ENCODE assay signal across 15 cellular contexts in the genomic region with DNA sequence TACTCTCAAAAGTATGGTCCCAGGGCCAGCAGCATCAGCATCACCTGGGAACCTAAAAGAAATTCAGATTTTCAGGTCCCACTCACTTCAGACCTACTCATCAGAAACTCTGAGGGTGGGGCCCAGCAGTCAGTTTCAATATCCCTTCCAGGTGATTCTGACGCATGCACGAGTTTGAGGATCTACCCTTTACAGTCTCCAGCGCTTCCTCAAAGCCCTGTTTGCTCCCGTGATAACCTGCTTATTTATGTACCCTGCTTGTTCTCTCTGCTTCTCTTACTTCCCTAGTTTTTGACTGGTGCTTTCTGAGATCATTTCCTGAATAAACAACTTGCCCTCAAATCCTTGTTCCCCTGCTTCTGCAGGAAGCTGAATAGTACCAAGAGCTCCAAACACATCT.
A peak's percentile ranks its signal among the peaks of the same experiment; 100 is the strongest.
DNase-seq lines count a peak whose midpoint lies in the region; ATAC-seq and TF ChIP-seq lines count a peak whose summit lies in the region.
"Had no signal": no experiment of that assay in that cellular context is flagged by ENCODE, and none has a peak within 500 bp of the region (broad histone marks: within the 10 kb centered on the region; RNA-seq: fewer than 3 reads in every experiment).

No MANE protein-coding gene starts in this region.

- TF ChIP-seq CTCF in lower lobe of right lung (IDR thresholded peaks at IDR 0.05) (no peak), transverse colon (IDR thresholded peaks at IDR 0.05) (no peak), WERI-Rb-1 (IDR thresholded peaks at IDR 0.05; ENCODE audit: low read depth, low read length) (no peak)

- H2AK5ac ChIP-seq in mesenchymal stem cell (ENCODE audit: low read length, severe bottlenecking): no peak overlapping the region

- TF ChIP-seq POLR2A in transverse colon (IDR thresholded peaks at IDR 0.05): no peak

- H3K27me3 ChIP-seq in lower lobe of right lung (ENCODE audit: low read depth) (no peaks in the 10 kb centered on the region), transverse colon (no peaks in the 10 kb centered on the region), mesenchymal stem cell (ENCODE audit: control insufficient read depth in 1 of 2, insufficient read depth in 1 of 2, low read length in 2 of 2) (peaks cover 0 to 23% of the 10 kb centered on the region in 2 experiments), WERI-Rb-1 (ENCODE audit: insufficient read depth, low read depth, severe bottlenecking) (peaks cover 3% of the 10 kb centered on the region)
- H3K27me3 ChIP-seq: suprapubic skin had no signal

- H4K91ac ChIP-seq in mesenchymal stem cell (ENCODE audit: low read length): no peak overlapping the region

- H2BK120ac ChIP-seq in mesenchymal stem cell (ENCODE audit: low read depth, low read length): no peak overlapping the region

- H3K9me3 ChIP-seq in lower lobe of right lung: no peaks in the 10 kb centered on the region
- no peaks in the 10 kb centered on the region for H3K9me3 ChIP-seq in transverse colon
- H3K9me3 ChIP-seq in mesenchymal stem cell (ENCODE audit: control insufficient read depth, low read length): no peaks in the 10 kb centered on the region
- H3K9me3 ChIP-seq in WERI-Rb-1 (ENCODE audit: severe bottlenecking): no peaks in the 10 kb centered on the region
- H3K9me3 ChIP-seq: suprapubic skin had no signal

- no peak overlapping the region for H3K27ac Mint-ChIP-seq in central memory CD8-positive, alpha-beta T cell (ENCODE audit: low read depth)
- no peak overlapping the region for H3K27ac Mint-ChIP-seq in activated naive CD8-positive, alpha-beta T cell treated with anti-CD3 and anti-CD28 coated beads for 36 hours
- H3K27ac Mint-ChIP-seq: CD4-positive, alpha-beta T cell had no signal

- H3K4me2 ChIP-seq in mesenchymal stem cell (ENCODE audit: low read length, poor library complexity, severe bottlenecking): no peak overlapping the region

- H3K27ac ChIP-seq in lower lobe of right lung: peak overlapping the region; percentile 60
- H3K27ac ChIP-seq in transverse colon: peak overlapping the region; percentile 1 to 56 (median 37)
- H3K27ac ChIP-seq in mesenchymal stem cell (ENCODE audit: low read length, poor library complexity, severe bottlenecking): no peak overlapping the region
- H3K27ac ChIP-seq in WERI-Rb-1: no peak overlapping the region
- H3K27ac ChIP-seq: suprapubic skin had no signal

- H3K4me1 ChIP-seq in lower lobe of right lung (peaks cover 11% of the 10 kb centered on the region), transverse colon (peaks cover 0 to 35% (median 11%) of the 10 kb centered on the region in 4 donors), mesenchymal stem cell (ENCODE audit: control insufficient read depth, insufficient read depth, low read depth, low read length) (no peaks in the 10 kb centered on the region)

- no peaks in the 10 kb centered on the region for H3K36me3 ChIP-seq in lower lobe of right lung
- H3K36me3 ChIP-seq in transverse colon: no peaks in the 10 kb centered on the region
- H3K36me3 ChIP-seq in mesenchymal stem cell (ENCODE audit: control insufficient read depth in 1 of 2, insufficient read depth in 2 of 2, low read depth in 1 of 2, low read length in 2 of 2): peaks cover 0 to 13% of the 10 kb centered on the region in 2 experiments
- no peaks in the 10 kb centered on the region for H3K36me3 ChIP-seq in WERI-Rb-1
- H3K36me3 ChIP-seq: suprapubic skin had no signal

- H3K4me1 Mint-ChIP-seq in central memory CD8-positive, alpha-beta T cell: no peaks in the 10 kb centered on the region
- peaks cover 3% of the 10 kb centered on the region for H3K4me1 Mint-ChIP-seq in activated naive CD8-positive, alpha-beta T cell treated with anti-CD3 and anti-CD28 coated beads for 36 hours

- H4K8ac ChIP-seq in mesenchymal stem cell (ENCODE audit: low read length): no peak overlapping the region

- no peak overlapping the region for H3K23ac ChIP-seq in mesenchymal stem cell (ENCODE audit: low read length in 2 of 2)

- no peak overlapping the region for H2BK12ac ChIP-seq in mesenchymal stem cell (ENCODE audit: low read length in 2 of 2)

- H3K14ac ChIP-seq in mesenchymal stem cell (ENCODE audit: low read length in 2 of 2): no peak overlapping the region

- H2AFZ ChIP-seq in mesenchymal stem cell (ENCODE audit: low read depth, low read length): no peak overlapping the region

- no peak overlapping the region for H3K4ac ChIP-seq in mesenchymal stem cell (ENCODE audit: low read depth in 1 of 2, low read length in 2 of 2)

- no peak for TF ChIP-seq EP300 in transverse colon (IDR thresholded peaks at IDR 0.05; ENCODE audit: low read depth)

- no peak for DNase-seq in left cardiac atrium
- no peak for DNase-seq in cardiac septum (ENCODE audit: low spot score)
- DNase-seq in central memory CD8-positive, alpha-beta T cell (ENCODE audit: low spot score in 2 of 2): no peak
- no peak for DNase-seq in lower lobe of right lung
- peak; percentile 40 for DNase-seq in transverse colon
- no peak for DNase-seq in mesenchymal stem cell
- DNase-seq in activated naive CD8-positive, alpha-beta T cell treated with anti-CD3 and anti-CD28 coated beads for 36 hours: no peak
- DNase-seq in WERI-Rb-1: no peak
- DNase-seq: activated CD4-positive, alpha-beta T cell treated with anti-CD3 and anti-CD28 coated beads, Interleukin-2, amount 50 U/mL, for 48 hours; activated T-cell treated with anti-CD3 and anti-CD28 coated beads for 4 hours; CD4-positive, alpha-beta T cell; DMS79 treated with DMSO at 0.1 percent for 48 hours; NCI-H187 treated with DMSO at 0.1 percent for 48 hours; stimulated activated CD4-positive, alpha-beta T cell treated with anti-CD3 and anti-CD28 coated beads, Interleukin-12 subunit alpha, Interleukin-12 subunit beta, amount 100 ng/mL, for 4 hours had no signal

- WGBS in transverse colon (ENCODE audit: low coverage in 1 of 2), 2 donors: 0 to 29% methylated on average over 1 to 4 of the region's 4 CpGs
- WGBS in mesenchymal stem cell: 76% methylated on average over 4 of the region's 4 CpGs

- intact Hi-C loops in left cardiac atrium (cut with DNase I): no loop called here
- intact Hi-C loops in cardiac septum (cut with DNase I): no loop called here
- intact Hi-C loops in lower lobe of right lung (cut with DNase I): no loop called here
- intact Hi-C loops in transverse colon (cut with DNase I; ENCODE audit: low total_unique reads): no loop called here

- H3K9me3 Mint-ChIP-seq in central memory CD8-positive, alpha-beta T cell: no peaks in the 10 kb centered on the region
- H3K9me3 Mint-ChIP-seq in activated naive CD8-positive, alpha-beta T cell treated with anti-CD3 and anti-CD28 coated beads for 36 hours: no peaks in the 10 kb centered on the region
- H3K9me3 Mint-ChIP-seq: CD4-positive, alpha-beta T cell had no signal

- ATAC-seq in left cardiac atrium: peak; percentile 14 to 26
- ATAC-seq in central memory CD8-positive, alpha-beta T cell (replicated peaks; ENCODE audit: extremely low read depth, poor library complexity, severe bottlenecking): peak; percentile 10
- ATAC-seq in lower lobe of right lung: peak in 1 of 2 donors; percentile 46

- H2BK5ac ChIP-seq in mesenchymal stem cell (ENCODE audit: low read depth, low read length, poor library complexity, severe bottlenecking): no peak overlapping the region

- peaks cover 30% of the 10 kb centered on the region for H3K27me3 Mint-ChIP-seq in central memory CD8-positive, alpha-beta T cell
- H3K27me3 Mint-ChIP-seq in activated naive CD8-positive, alpha-beta T cell treated with anti-CD3 and anti-CD28 coated beads for 36 hours: peaks cover 9% of the 10 kb centered on the region
- H3K27me3 Mint-ChIP-seq: CD4-positive, alpha-beta T cell had no signal

- no peaks in the 10 kb centered on the region for H3K79me1 ChIP-seq in mesenchymal stem cell (replicated peaks; ENCODE audit: low read length, poor library complexity, severe bottlenecking)

- H3K18ac ChIP-seq in mesenchymal stem cell (ENCODE audit: low read depth in 1 of 2, low read length in 2 of 2): no peak overlapping the region

- no peak overlapping the region for H3K4me3 Mint-ChIP-seq in central memory CD8-positive, alpha-beta T cell
- no peak overlapping the region for H3K4me3 Mint-ChIP-seq in activated naive CD8-positive, alpha-beta T cell treated with anti-CD3 and anti-CD28 coated beads for 36 hours
- H3K4me3 Mint-ChIP-seq: CD4-positive, alpha-beta T cell had no signal

- H3K4me3 ChIP-seq in lower lobe of right lung: no peak overlapping the region
- H3K4me3 ChIP-seq in transverse colon: no peak overlapping the region
- no peak overlapping the region for H3K4me3 ChIP-seq in mesenchymal stem cell (ENCODE audit: insufficient read depth in 1 of 2, low read depth in 1 of 2, low read length in 2 of 2)
- no peak overlapping the region for H3K4me3 ChIP-seq in WERI-Rb-1 (ENCODE audit: low read depth, low read length)
- H3K4me3 ChIP-seq: suprapubic skin had no signal

- no peaks in the 10 kb centered on the region for H3K36me3 Mint-ChIP-seq in central memory CD8-positive, alpha-beta T cell (ENCODE audit: insufficient read depth)
- H3K36me3 Mint-ChIP-seq in activated naive CD8-positive, alpha-beta T cell treated with anti-CD3 and anti-CD28 coated beads for 36 hours: no peaks in the 10 kb centered on the region

- in situ Hi-C loops in transverse colon (cut with MboI; ENCODE audit: low pct_ligation_motif_present in 1 of 4, low pct_unique_long_range_greater_than_20kb in 1 of 4, low sequenced_read_pairs in 3 of 4): no loop called here

- H2BK15ac ChIP-seq in mesenchymal stem cell (ENCODE audit: low read depth, poor library complexity, severe bottlenecking): no peak overlapping the region

- no peak overlapping the region for H3K9ac ChIP-seq in mesenchymal stem cell (ENCODE audit: low read length)

Comparison
In these comparisons a context has a peak if more than half of its experiments do, and no peak if none do; other contexts are left out.
1. H3K27ac ChIP-seq: peak in lower lobe of right lung (single experiment) and transverse colon (4 of 4); none in mesenchymal stem cell (single experiment) and WERI-Rb-1 (single experiment).